25 cellular contexts compared by ENCODE assay signal in genomic region chr10:61108880-61109279, GRCh38.
"Had no signal": no experiment of that assay in that cellular context is flagged by ENCODE, and none has a peak within 500 bp of the region (broad histone marks: within the 10 kb centered on the region; RNA-seq: fewer than 3 reads in every experiment).

No MANE protein-coding gene starts in this region.

- H3K4me3 ChIP-seq: ascending aorta, heart right ventricle, spleen, tibial nerve had no signal

- H3K27ac ChIP-seq: ascending aorta, foreskin keratinocyte, heart right ventricle, spleen, tibial nerve, WERI-Rb-1 had no signal

- H3K27me3 Mint-ChIP-seq: activated naive CD8-positive, alpha-beta T cell treated with anti-CD3 and anti-CD28 coated beads for 36 hours; brain had no signal

- H3K27ac Mint-ChIP-seq: activated CD4-positive, alpha-beta memory T cell treated with anti-CD3 and anti-CD28 coated beads for 36 hours; activated CD4-positive, alpha-beta T cell treated with anti-CD3 and anti-CD28 coated beads, Interleukin-2, amount 10 ng/mL, durations not matched to agents 24 days and 14 days; activated naive CD4-positive, alpha-beta T cell treated with anti-CD3 and anti-CD28 coated beads for 36 hours; activated naive CD8-positive, alpha-beta T cell treated with anti-CD3 and anti-CD28 coated beads for 36 hours; activated T-helper 1 cell treated with anti-CD3 and anti-CD28 coated beads, Interleukin-12 subunit alpha, Interleukin-12 subunit beta, Interleukin-2, Interleukin-4 antibody, amounts not matched to agents 30 ng/mL and 10 ng/mL and 1 ng/mL, durations not matched to agents 14 hours and 24 hours and 36 hours; brain; nephron had no signal

- H3K4me1 Mint-ChIP-seq: activated CD4-positive, alpha-beta T cell treated with anti-CD3 and anti-CD28 coated beads, Interleukin-2, amount 10 ng/mL, durations not matched to agents 24 days and 14 days; activated naive CD8-positive, alpha-beta T cell treated with anti-CD3 and anti-CD28 coated beads for 36 hours; nephron had no signal

- H3K9me3 Mint-ChIP-seq: activated CD4-positive, alpha-beta memory T cell treated with anti-CD3 and anti-CD28 coated beads for 36 hours; activated CD4-positive, alpha-beta T cell treated with anti-CD3 and anti-CD28 coated beads, Interleukin-2, amount 10 ng/mL, durations not matched to agents 24 days and 14 days; activated naive CD4-positive, alpha-beta T cell treated with anti-CD3 and anti-CD28 coated beads for 36 hours; activated naive CD8-positive, alpha-beta T cell treated with anti-CD3 and anti-CD28 coated beads for 36 hours; activated T-helper 1 cell treated with anti-CD3 and anti-CD28 coated beads, Interleukin-12 subunit alpha, Interleukin-12 subunit beta, Interleukin-2, Interleukin-4 antibody, amounts not matched to agents 30 ng/mL and 10 ng/mL and 1 ng/mL, durations not matched to agents 14 hours and 24 hours and 36 hours; brain; nephron had no signal

- ATAC-seq: esophagus mucosa, foreskin keratinocyte, heart right ventricle, left cardiac atrium, right cardiac atrium had no signal

- H3K27me3 ChIP-seq: ascending aorta, heart right ventricle, spleen, tibial nerve had no signal

- DNase-seq: activated CD4-positive, alpha-beta memory T cell treated with anti-CD3 and anti-CD28 coated beads for 36 hours; activated CD4-positive, alpha-beta T cell treated with anti-CD3 and anti-CD28 coated beads, Interleukin-2, amount 10 ng/mL, durations not matched to agents 24 days and 14 days; activated CD4-positive, CD25-positive, alpha-beta regulatory T cell treated with anti-CD3 and anti-CD28 coated beads, Interleukin-2, amount 50 U/mL, for 72 hours; activated CD8-positive, alpha-beta memory T cell treated with anti-CD3 and anti-CD28 coated beads, Interleukin-2, amount 50 U/mL, for 4 hours; activated effector memory CD4-positive, alpha-beta T cell treated with anti-CD3 and anti-CD28 coated beads, Interleukin-2, amount 50 U/mL, for 16 hours; activated naive CD4-positive, alpha-beta T cell treated with anti-CD3 and anti-CD28 coated beads for 36 hours; activated naive CD8-positive, alpha-beta T cell treated with anti-CD3 and anti-CD28 coated beads for 36 hours; activated T-cell treated with anti-CD3 and anti-CD28 coated beads, Interleukin-2, amount 50 U/mL, for 1 hour; cortex of kidney; foreskin keratinocyte; heart right ventricle; islet precursor cell; left cardiac atrium; mammary epithelial cell; posterior cingulate gyrus; right cardiac atrium; spleen; stimulated activated naive CD4-positive, alpha-beta T cell; WERI-Rb-1 had no signal

- H3K36me3 Mint-ChIP-seq: activated CD4-positive, alpha-beta memory T cell treated with anti-CD3 and anti-CD28 coated beads for 36 hours; activated naive CD8-positive, alpha-beta T cell treated with anti-CD3 and anti-CD28 coated beads for 36 hours; brain had no signal

- H3K4me3 Mint-ChIP-seq: activated CD4-positive, alpha-beta memory T cell treated with anti-CD3 and anti-CD28 coated beads for 36 hours; activated CD4-positive, alpha-beta T cell treated with anti-CD3 and anti-CD28 coated beads, Interleukin-2, amount 10 ng/mL, durations not matched to agents 24 days and 14 days; activated naive CD4-positive, alpha-beta T cell treated with anti-CD3 and anti-CD28 coated beads for 36 hours; activated naive CD8-positive, alpha-beta T cell treated with anti-CD3 and anti-CD28 coated beads for 36 hours; activated T-helper 1 cell treated with anti-CD3 and anti-CD28 coated beads, Interleukin-12 subunit alpha, Interleukin-12 subunit beta, Interleukin-2, Interleukin-4 antibody, amounts not matched to agents 30 ng/mL and 10 ng/mL and 1 ng/mL, durations not matched to agents 14 hours and 24 hours and 36 hours; brain; nephron had no signal

- H3K36me3 ChIP-seq: ascending aorta, heart right ventricle, spleen, tibial nerve, WERI-Rb-1 had no signal
